ENCODE assay signal across 9 cellular contexts in the genomic region with DNA sequence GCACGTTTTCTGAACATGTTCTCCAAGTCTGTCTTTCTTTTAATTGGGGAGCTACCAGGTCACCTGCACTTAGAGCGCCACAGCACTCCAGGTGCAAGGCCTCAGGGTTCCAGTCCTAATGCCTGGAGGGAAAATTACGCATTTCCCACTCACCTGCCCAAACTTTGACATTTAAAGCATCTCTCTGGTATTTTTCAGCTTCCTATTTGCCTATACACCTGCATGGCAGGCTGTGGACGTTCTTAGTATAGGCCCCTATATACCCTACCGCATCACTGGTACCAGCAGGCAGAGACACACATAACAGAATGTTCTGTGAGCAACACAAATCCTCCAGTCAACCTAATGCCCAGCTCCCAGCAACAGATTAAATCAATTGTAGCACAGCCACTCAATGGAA.
DNase-seq lines count a peak whose midpoint lies in the region; ATAC-seq, FAIRE-seq and TF ChIP-seq lines count a peak whose summit lies in the region.
"Had no signal": no experiment of that assay in that cellular context is flagged by ENCODE, and none has a peak within 500 bp of the region (broad histone marks: within the 10 kb centered on the region; RNA-seq: fewer than 3 reads in every experiment).

No MANE protein-coding gene starts in this region.

- H3K23me2 ChIP-seq in H1 (ENCODE audit: low read depth, low read length): peaks cover 9% of the 10 kb centered on the region; the same call in 1 of the 2 replicates

- no peak overlapping the region for H2BK15ac ChIP-seq in H1 (ENCODE audit: low read length)

- H3K23ac ChIP-seq in H1 (ENCODE audit: insufficient read length): no peak overlapping the region

- ATAC-seq in body of pancreas (no peak), HG02938 (IDR thresholded peaks at IDR 0.05; ENCODE audit: unreplicated experiment) (no peak)

- H2AK5ac ChIP-seq in H1 (ENCODE audit: low read depth, low read length): no peak overlapping the region; the same call in 1 of the 2 replicates

- H3K79me2 ChIP-seq in H1 (ENCODE audit: control insufficient read depth in 1 of 2, insufficient read depth in 2 of 2, low read length in 2 of 2) (no peaks in the 10 kb centered on the region), smooth muscle cell (ENCODE audit: low read depth) (no peaks in the 10 kb centered on the region)

- intact Hi-C loops in body of pancreas (cut with DNase I): loop anchor here (5.0 kb wide), 1 partner anchor 362 kb away; a partner anchor contains a TSS

- H3K27me3 Mint-ChIP-seq in activated naive CD4-positive, alpha-beta T cell treated with anti-CD3 and anti-CD28 coated beads, Interleukin-2, amount 10 ng/mL, durations not matched to agents 7 days and 5 days: peaks cover 27% of the 10 kb centered on the region

- H3K4me1 ChIP-seq in H1 (replicated peaks in 1 of 4; ENCODE audit: control insufficient read depth in 3 of 4, insufficient read depth in 4 of 4, low read length in 3 of 4) (peaks cover 2 to 21% (median 11%) of the 10 kb centered on the region in 4 experiments), smooth muscle cell (ENCODE audit: low read depth) (peaks cover 6% of the 10 kb centered on the region), body of pancreas (peaks cover 14% of the 10 kb centered on the region)

- H3K27ac ChIP-seq in H1 (ENCODE audit: low read depth, low read length) (no peak overlapping the region), smooth muscle cell (ENCODE audit: low read depth) (no peak overlapping the region), body of pancreas (peak overlapping the region in 1 of 4 donors; percentile 79)

- peaks cover 23% of the 10 kb centered on the region for H3K4me1 Mint-ChIP-seq in activated naive CD4-positive, alpha-beta T cell treated with anti-CD3 and anti-CD28 coated beads, Interleukin-2, amount 10 ng/mL, durations not matched to agents 7 days and 5 days

- H3K79me1 ChIP-seq in H1 (ENCODE audit: low read depth, low read length): no peaks in the 10 kb centered on the region

- peak overlapping the region; percentile 90 for H3K4me3 Mint-ChIP-seq in activated naive CD4-positive, alpha-beta T cell treated with anti-CD3 and anti-CD28 coated beads, Interleukin-2, amount 10 ng/mL, durations not matched to agents 7 days and 5 days

- no peak overlapping the region; the same call in 1 of the 2 replicates for H3K18ac ChIP-seq in H1 (ENCODE audit: extremely low read depth, low read length)

- H3K4me3 ChIP-seq in H1 (ENCODE audit: extremely low read depth in 1 of 4, insufficient read depth in 2 of 4, low read depth in 3 of 4, low read length in 4 of 4) (peak overlapping the region in 2 of 4 experiments; percentile 65 to 71; a peak in 4 of 8 replicates), smooth muscle cell (peak overlapping the region; percentile 95), body of pancreas (no peak overlapping the region)

- FAIRE-seq in H1 (lab: Jason Lieb, UNC): no peak
- FAIRE-seq: bronchial epithelial cell had no signal

- peaks cover 2% of the 10 kb centered on the region for H3K36me3 Mint-ChIP-seq in activated naive CD4-positive, alpha-beta T cell treated with anti-CD3 and anti-CD28 coated beads, Interleukin-2, amount 10 ng/mL, durations not matched to agents 7 days and 5 days

- H2BK5ac ChIP-seq in H1 (ENCODE audit: low read depth, low read length): no peak overlapping the region

- no peak overlapping the region for H2AFZ ChIP-seq in H1 (ENCODE audit: low read length)
- no peak overlapping the region for H2AFZ ChIP-seq in smooth muscle cell (ENCODE audit: low read depth)

- H2BK12ac ChIP-seq in H1 (ENCODE audit: low read depth, low read length): no peak overlapping the region

- H3K9me3 ChIP-seq in H1 (ENCODE audit: insufficient read depth in 2 of 2, low read depth in 1 of 2, low read length in 1 of 2) (no peaks in the 10 kb centered on the region), smooth muscle cell (replicated peaks; ENCODE audit: low read depth) (no peaks in the 10 kb centered on the region), body of pancreas (peaks cover 0 to 4% (median 0%) of the 10 kb centered on the region in 3 donors)

- TF ChIP-seq RAD21 in H1 (IDR thresholded peaks at IDR 0.05 in 1 of 2, conservative IDR thresholded peaks at IDR 0.05 in 1 of 2; ENCODE audit: low read depth in 2 of 2, low read length in 2 of 2): no peak

- TF ChIP-seq POLR2A in H1 (IDR thresholded peaks at IDR 0.05; ENCODE audit: control extremely low read depth in 1 of 2, low read depth in 2 of 2, low read length in 2 of 2) (no peak), body of pancreas (IDR thresholded peaks at IDR 0.05) (no peak)

- H3K27ac Mint-ChIP-seq in activated naive CD4-positive, alpha-beta T cell treated with anti-CD3 and anti-CD28 coated beads, Interleukin-2, amount 10 ng/mL, durations not matched to agents 7 days and 5 days: peak overlapping the region; percentile 16

- POLR2A ChIA-PET in H1 (lab: Charles Lee; ENCODE audit: partially characterized antibody): no interaction called here

- H3K4me2 ChIP-seq in H1 (ENCODE audit: insufficient read depth in 1 of 2, low read depth in 2 of 2, low read length in 2 of 2) (peak overlapping the region; percentile 36 to 77), smooth muscle cell (peak overlapping the region; percentile 86)

- no peaks in the 10 kb centered on the region for H3K36me3 ChIP-seq in H1 (ENCODE audit: control insufficient read depth in 2 of 4, insufficient read depth in 4 of 4, low read length in 3 of 4)
- no peaks in the 10 kb centered on the region for H3K36me3 ChIP-seq in smooth muscle cell (ENCODE audit: low read depth)
- no peaks in the 10 kb centered on the region for H3K36me3 ChIP-seq in body of pancreas (replicated peaks in 1 of 2; ENCODE audit: insufficient read depth in 1 of 2, low read depth in 2 of 2)

- no peak for DNase-seq in activated naive CD4-positive, alpha-beta T cell treated with anti-CD3 and anti-CD28 coated beads, Interleukin-2, amount 10 ng/mL, durations not matched to agents 7 days and 5 days
- DNase-seq in activated naive CD4-positive, alpha-beta T cell treated with anti-CD3 and anti-CD28 coated beads, Interleukin-2, amount 50 U/mL, for 16 hours: no peak
- DNase-seq in NCI-H774 (lab: John Stamatoyannopoulos, UW) (peak; percentile 24), H1 (ENCODE audit: low read depth in 1 of 2, low spot score in 2 of 2) (peak in 1 of 2 experiments; percentile 46), smooth muscle cell (lab: John Stamatoyannopoulos, UW; ENCODE audit: unreplicated experiment) (no peak), germinal center (ENCODE audit: low spot score) (no peak), body of pancreas (no peak)

- H4K20me1 ChIP-seq in H1 (replicated peaks in 1 of 2; ENCODE audit: control insufficient read depth in 1 of 2, insufficient read depth in 2 of 2, low read length in 2 of 2) (no peaks in the 10 kb centered on the region), smooth muscle cell (ENCODE audit: low read depth) (no peaks in the 10 kb centered on the region)

- H3K27me3 ChIP-seq in H1 (replicated peaks in 1 of 4; ENCODE audit: control insufficient read depth in 3 of 4, extremely low read depth in 1 of 4, insufficient read depth in 3 of 4, low read length in 3 of 4) (no peaks in the 10 kb centered on the region), smooth muscle cell (ENCODE audit: low read depth) (no peaks in the 10 kb centered on the region), body of pancreas (no peaks in the 10 kb centered on the region)

- H2BK120ac ChIP-seq in H1 (replicated peaks; ENCODE audit: low read depth, low read length): peak overlapping the region; percentile 7

- H4K8ac ChIP-seq in H1 (ENCODE audit: extremely low read depth, insufficient read depth, low read length): no peak overlapping the region

- TF ChIP-seq CTCF in H1 (IDR thresholded peaks at IDR 0.05; ENCODE audit: control extremely low read depth in 1 of 3, insufficient read depth in 1 of 3, low read depth in 1 of 3, low read length in 3 of 3) (no peak), smooth muscle cell (IDR thresholded peaks at IDR 0.05; ENCODE audit: borderline replicate concordance, insufficient read depth, poor library complexity, severe bottlenecking) (no peak), body of pancreas (IDR thresholded peaks at IDR 0.05) (no peak)

- peak overlapping the region; percentile 57 for H3K4ac ChIP-seq in H1 (replicated peaks; ENCODE audit: insufficient read length, low read depth, low read length)

- H3K9ac ChIP-seq in H1 (replicated peaks in 1 of 4; ENCODE audit: extremely low read depth in 1 of 4, low read depth in 3 of 4, low read length in 3 of 4) (no peak overlapping the region), smooth muscle cell (ENCODE audit: low read depth) (no peak overlapping the region)

- peak overlapping the region; percentile 42 for H3K56ac ChIP-seq in H1 (replicated peaks; ENCODE audit: insufficient read length, low read depth, low read length)

- peak overlapping the region; percentile 5; the same call in 1 of the 2 replicates for H2BK20ac ChIP-seq in H1 (ENCODE audit: low read length)

- peaks cover 7% of the 10 kb centered on the region for H3F3A ChIP-seq in smooth muscle cell (ENCODE audit: low read depth)

- WGBS in H1 (ENCODE audit: extremely low coverage in 1 of 2, insufficient coverage in 1 of 2, insufficient read length in 1 of 2, insufficient replicate concordance in 2 of 2, low coverage in 1 of 2, low lambda C conversion rate in 2 of 2, missing lambda C conversion rate in 1 of 2), 2 experiments: 34% methylated on average over 5 of the region's 5 CpGs; no CpG with 5 or more reads in 1 of the 2 experiments
- WGBS in smooth muscle cell (ENCODE audit: low lambda C conversion rate): 50% methylated on average over 5 of the region's 5 CpGs
- WGBS in body of pancreas, 2 donors: 77 to 85% methylated on average over 5 of the region's 5 CpGs

- CTCF ChIA-PET in activated naive CD4-positive, alpha-beta T cell treated with anti-CD3 and anti-CD28 coated beads, Interleukin-2, amount 10 ng/mL, durations not matched to agents 7 days and 5 days (lab: Charles Lee): interaction anchor here (0.6 to 3.0 kb wide), 3 partner anchors 13 to 365 kb away, joined by 3 to 16 read pairs (median 5); a partner anchor contains a TSS
- CTCF ChIA-PET in H1 (lab: Charles Lee; ENCODE audit: partially characterized antibody): interaction anchor here (0.9 to 1.5 kb wide), 4 partner anchors 15 to 35 kb away, joined by 3 to 5 read pairs (median 4); no protein-coding TSS in a partner anchor

- no peak overlapping the region for H4K5ac ChIP-seq in H1 (ENCODE audit: insufficient read length, low read depth, low read length)

- peaks cover 8% of the 10 kb centered on the region for H3K9me3 Mint-ChIP-seq in activated naive CD4-positive, alpha-beta T cell treated with anti-CD3 and anti-CD28 coated beads, Interleukin-2, amount 10 ng/mL, durations not matched to agents 7 days and 5 days

- H3K14ac ChIP-seq in H1 (ENCODE audit: insufficient read length): no peak overlapping the region

- TF ChIP-seq EP300 in H1 (IDR thresholded peaks at IDR 0.05; ENCODE audit: borderline replicate concordance in 1 of 2, low read depth in 2 of 2, low read length in 2 of 2): no peak

- peak overlapping the region; percentile 13 for H4K91ac ChIP-seq in H1 (replicated peaks; ENCODE audit: insufficient read length, low read length)

TF ChIP-seq in H1, 55 proteins besides CTCF, POLR2A, EP300 and RAD21 (continues in another document):
- no peak for TF ChIP-seq KDM4A (IDR thresholded peaks at IDR 0.05; ENCODE audit: low read depth, low read length, severe bottlenecking)
